Comparison of ENCODE assay signal across 23 cellular contexts in genomic region chr4:116439330-116439729, GRCh38.
"Had no signal": no experiment of that assay in that cellular context is flagged by ENCODE, and none has a peak within 500 bp of the region (broad histone marks: within the 10 kb centered on the region; RNA-seq: fewer than 3 reads in every experiment).

No MANE protein-coding gene starts in this region.

- H3K36me3 ChIP-seq: neural progenitor cell, ovary, right lobe of liver, sigmoid colon, stomach, thoracic aorta, thyroid gland, tibial nerve, upper lobe of left lung, vagina had no signal

- H3K4me1 ChIP-seq: neural progenitor cell, parathyroid adenoma, psoas muscle, right lobe of liver, sigmoid colon, stomach, thyroid gland, tibial nerve, upper lobe of left lung, vagina had no signal

- H3K27me3 ChIP-seq: neural progenitor cell, ovary, right lobe of liver, sigmoid colon, stomach, thyroid gland, tibial nerve, upper lobe of left lung, vagina had no signal

- H3K9me3 ChIP-seq: ovary, right lobe of liver, sigmoid colon, stomach, thoracic aorta, thyroid gland, tibial nerve, upper lobe of left lung, vagina had no signal

- H3K27ac ChIP-seq: neural progenitor cell, ovary, parathyroid adenoma, psoas muscle, right lobe of liver, sigmoid colon, stomach, thoracic aorta, thyroid gland, tibial nerve, upper lobe of left lung, vagina had no signal

- DNase-seq: occipital lobe; ovary; posterior cingulate gyrus; psoas muscle; right cardiac atrium; right lobe of liver; sigmoid colon; small intestine; stimulated activated CD4-positive, alpha-beta T cell treated with anti-CD3 and anti-CD28 coated beads, Interleukin-15, amount 100 ng/mL, for 24 hours; stimulated activated CD4-positive, alpha-beta T cell treated with anti-CD3 and anti-CD28 coated beads, Interleukin-2, amount 100 ng/mL, for 24 hours; stimulated activated CD4-positive, alpha-beta T cell treated with anti-CD3 and anti-CD28 coated beads, Interleukin-2, amount 100 ng/mL, for 48 hours; stimulated activated CD4-positive, alpha-beta T cell treated with anti-CD3 and anti-CD28 coated beads, Interleukin-4, amount 100 ng/mL, for 24 hours; stimulated activated naive B cell treated with anti-CD40 and anti-IgM and Interleukin-4, amounts not matched to agents 10 μg/mL and 1 μg/mL and 100 μg/mL, for 72 hours; stimulated activated naive CD4-positive, alpha-beta T cell treated with Interleukin-2 at 50 U/mL for 16 hours; stomach; thyroid gland; trophoblast cell; upper lobe of left lung had no signal

- H3K4me3 ChIP-seq: neural progenitor cell, ovary, psoas muscle, right lobe of liver, sigmoid colon, stomach, thoracic aorta, thyroid gland, tibial nerve, upper lobe of left lung, vagina had no signal
